1 cellular context compared by ENCODE assay signal in the genomic region with DNA sequence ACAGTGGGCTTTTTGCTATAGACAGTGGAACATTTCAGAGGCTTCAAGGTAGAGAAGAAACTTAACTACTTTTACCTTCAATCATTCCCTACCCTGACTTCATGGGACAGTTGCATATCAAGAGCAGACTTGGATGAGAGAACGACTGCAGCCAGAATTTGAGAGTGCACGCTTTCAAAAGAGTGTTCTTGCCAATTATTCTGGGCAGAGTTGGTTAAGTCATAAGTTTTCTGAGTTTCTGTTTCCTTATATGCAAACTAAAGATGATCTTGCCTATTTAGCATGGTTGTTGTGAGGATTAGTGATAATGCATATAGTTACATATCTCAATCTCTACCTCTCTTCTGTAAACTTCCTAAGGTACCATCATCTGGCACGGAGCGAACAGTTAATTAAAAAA.
TF ChIP-seq lines count a peak whose summit lies in the region.

No MANE protein-coding gene starts in this region.

TF ChIP-seq in GM12878, 131 proteins besides CTCF, POLR2A, EP300 and RAD21 (continued from another document):
- no peak for TF ChIP-seq POLR2AphosphoS5 (IDR thresholded peaks at IDR 0.05; ENCODE audit: low read length)
- TF ChIP-seq, protein P1, sequence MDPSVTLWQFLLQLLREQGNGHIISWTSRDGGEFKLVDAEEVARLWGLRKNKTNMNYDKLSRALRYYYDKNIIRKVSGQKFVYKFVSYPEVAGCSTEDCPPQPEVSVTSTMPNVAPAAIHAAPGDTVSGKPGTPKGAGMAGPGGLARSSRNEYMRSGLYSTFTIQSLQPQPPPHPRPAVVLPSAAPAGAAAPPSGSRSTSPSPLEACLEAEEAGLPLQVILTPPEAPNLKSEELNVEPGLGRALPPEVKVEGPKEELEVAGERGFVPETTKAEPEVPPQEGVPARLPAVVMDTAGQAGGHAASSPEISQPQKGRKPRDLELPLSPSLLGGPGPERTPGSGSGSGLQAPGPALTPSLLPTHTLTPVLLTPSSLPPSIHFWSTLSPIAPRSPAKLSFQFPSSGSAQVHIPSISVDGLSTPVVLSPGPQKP (IDR thresholded peaks at IDR 0.05; ENCODE audit: low read depth, low read length): no peak
- no peak for TF ChIP-seq YY1 (IDR thresholded peaks at IDR 0.05; ENCODE audit: low read depth, low read length)
- no peak for TF ChIP-seq ZZZ3 (IDR thresholded peaks at IDR 0.05; ENCODE audit: control insufficient read depth, insufficient read length, low read depth)
- no peak for TF ChIP-seq POU2F2 (IDR thresholded peaks at IDR 0.05; ENCODE audit: borderline replicate concordance, low read depth, low read length)
- no peak for TF ChIP-seq SIN3A (IDR thresholded peaks at IDR 0.05; ENCODE audit: low read depth, low read length)
- TF ChIP-seq, protein P2, sequence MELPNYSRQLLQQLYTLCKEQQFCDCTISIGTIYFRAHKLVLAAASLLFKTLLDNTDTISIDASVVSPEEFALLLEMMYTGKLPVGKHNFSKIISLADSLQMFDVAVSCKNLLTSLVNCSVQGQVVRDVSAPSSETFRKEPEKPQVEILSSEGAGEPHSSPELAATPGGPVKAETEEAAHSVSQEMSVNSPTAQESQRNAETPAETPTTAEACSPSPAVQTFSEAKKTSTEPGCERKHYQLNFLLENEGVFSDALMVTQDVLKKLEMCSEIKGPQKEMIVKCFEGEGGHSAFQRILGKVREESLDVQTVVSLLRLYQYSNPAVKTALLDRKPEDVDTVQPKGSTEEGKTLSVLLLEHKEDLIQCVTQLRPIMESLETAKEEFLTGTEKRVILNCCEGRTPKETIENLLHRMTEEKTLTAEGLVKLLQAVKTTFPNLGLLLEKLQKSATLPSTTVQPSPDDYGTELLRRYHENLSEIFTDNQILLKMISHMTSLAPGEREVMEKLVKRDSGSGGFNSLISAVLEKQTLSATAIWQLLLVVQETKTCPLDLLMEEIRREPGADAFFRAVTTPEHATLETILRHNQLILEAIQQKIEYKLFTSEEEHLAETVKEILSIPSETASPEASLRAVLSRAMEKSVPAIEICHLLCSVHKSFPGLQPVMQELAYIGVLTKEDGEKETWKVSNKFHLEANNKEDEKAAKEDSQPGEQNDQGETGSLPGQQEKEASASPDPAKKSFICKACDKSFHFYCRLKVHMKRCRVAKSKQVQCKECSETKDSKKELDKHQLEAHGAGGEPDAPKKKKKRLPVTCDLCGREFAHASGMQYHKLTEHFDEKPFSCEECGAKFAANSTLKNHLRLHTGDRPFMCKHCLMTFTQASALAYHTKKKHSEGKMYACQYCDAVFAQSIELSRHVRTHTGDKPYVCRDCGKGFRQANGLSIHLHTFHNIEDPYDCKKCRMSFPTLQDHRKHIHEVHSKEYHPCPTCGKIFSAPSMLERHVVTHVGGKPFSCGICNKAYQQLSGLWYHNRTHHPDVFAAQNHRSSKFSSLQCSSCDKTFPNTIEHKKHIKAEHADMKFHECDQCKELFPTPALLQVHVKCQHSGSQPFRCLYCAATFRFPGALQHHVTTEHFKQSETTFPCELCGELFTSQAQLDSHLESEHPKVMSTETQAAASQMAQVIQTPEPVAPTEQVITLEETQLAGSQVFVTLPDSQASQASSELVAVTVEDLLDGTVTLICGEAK (IDR thresholded peaks at IDR 0.05; ENCODE audit: borderline replicate concordance): no peak
